Comparison of ENCODE assay signal across 7 cellular contexts in the genomic region with DNA sequence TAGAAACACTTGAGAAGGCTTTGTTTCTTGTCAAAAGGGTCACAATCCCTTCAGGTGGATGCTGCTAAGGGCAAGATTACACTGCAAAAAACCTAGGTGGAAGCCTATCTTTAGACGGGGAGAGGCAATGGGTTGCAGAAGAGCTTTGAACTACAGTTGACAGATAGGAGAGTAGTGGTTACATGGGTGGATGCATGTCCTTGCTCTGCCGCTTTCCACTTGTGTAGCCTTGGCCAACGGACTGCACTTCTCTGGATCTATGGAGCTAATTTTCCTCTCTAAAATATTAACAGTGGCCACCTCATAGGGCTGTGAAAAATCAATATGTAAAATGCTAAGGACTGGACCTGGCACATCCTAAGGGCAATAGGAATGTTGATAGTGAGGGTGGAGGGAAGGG. TPM values are rescaled to one million over a fixed set of nuclear protein-coding genes. Genes with fewer than 3 reads are reported as not detected.
DNase-seq lines count a peak whose midpoint lies in the region; ATAC-seq and TF ChIP-seq lines count a peak whose summit lies in the region.

No MANE protein-coding gene starts in this region.

- intact Hi-C loops in HCT116 (cut with micrococcal nuclease), result no loop called here

- peaks cover 42% of the 10 kb centered on the region for H3K79me2 ChIP-seq in HCT116 (ENCODE audit: insufficient read depth, low read length)

- H4K20me1 ChIP-seq in HCT116 (ENCODE audit: insufficient read depth), result no peaks in the 10 kb centered on the region

- H3K9me3 ChIP-seq in HCT116 (ENCODE audit: control insufficient read depth in 1 of 2, insufficient read depth in 1 of 2, low read depth in 1 of 2, low read length in 2 of 2), result no peaks in the 10 kb centered on the region
- no peaks in the 10 kb centered on the region for H3K9me3 ChIP-seq in gastroesophageal sphincter

- H3K4me3 ChIP-seq in HCT116 (replicated peaks in 1 of 2; ENCODE audit: low read depth in 1 of 2, low read length in 2 of 2) (peak overlapping the region; percentile 60 to 93), gastroesophageal sphincter (peak overlapping the region; percentile 93 to 100), skin epidermis (peak overlapping the region; percentile 68 to 97 (median 87))

- TF ChIP-seq EP300 in gastroesophageal sphincter (IDR thresholded peaks at IDR 0.05), result no peak

- POLR2A ChIA-PET in HCT116 (lab: Charles Lee), result no interaction called here

- TF ChIP-seq POLR2A in HCT116 (IDR thresholded peaks at IDR 0.05; ENCODE audit: borderline replicate concordance, extremely low read depth, insufficient read depth, insufficient read length) (no peak), gastroesophageal sphincter (IDR thresholded peaks at IDR 0.05) (no peak)

- CTCF ChIA-PET in HCT116 (lab: Charles Lee), result no interaction called here

- RAD21 ChIA-PET in HCT116 (lab: Charles Lee; ENCODE audit: low non-redundant PET in 1 of 2, low total read pairs in 2 of 2, uncharacterized antibody in 2 of 2, unreplicated experiment in 2 of 2), result no interaction called here

- TF ChIP-seq RAD21 in HCT116 (IDR thresholded peaks at IDR 0.05; ENCODE audit: low read depth), result no peak

- BruUV-seq in HCT116 (replicated peaks; lab: Mats Ljungman, UMichigan), result no TSS peak

- H3K36me3 ChIP-seq in HCT116 (ENCODE audit: control insufficient read depth in 1 of 2, insufficient read depth in 2 of 2, low read length in 2 of 2) (no peaks in the 10 kb centered on the region), gastroesophageal sphincter (peaks cover 0 to 28% of the 10 kb centered on the region in 2 donors)

- DNase-seq in HCT116 (ENCODE audit: low read depth, low spot score) (no peak), dedifferentiated amniotic fluid mesenchymal stem cell (ENCODE audit: extremely low spot score) (no peak)

- TF ChIP-seq CTCF in HCT116 (IDR thresholded peaks at IDR 0.05 in 2 of 3, conservative IDR thresholded peaks at IDR 0.05 in 1 of 3; ENCODE audit: borderline replicate concordance in 1 of 3, insufficient read depth in 1 of 3, low read depth in 2 of 3, low read length in 2 of 3), result no peak
- TF ChIP-seq CTCF in VCaP (conservative IDR thresholded peaks at IDR 0.05), result no peak
- no peak for TF ChIP-seq CTCF in gastroesophageal sphincter (IDR thresholded peaks at IDR 0.05)

- H3K9ac ChIP-seq in HCT116 (ENCODE audit: low read length), result peak overlapping the region; percentile 92

- H3K4me1 ChIP-seq in HCT116 (ENCODE audit: control insufficient read depth in 1 of 2, insufficient read depth in 2 of 2, low read length in 2 of 2), result peaks cover 12 to 21% of the 10 kb centered on the region in 2 experiments
- H3K4me1 ChIP-seq in gastroesophageal sphincter, result peaks cover 4 to 75% (median 11%) of the 10 kb centered on the region in 3 donors

- no peaks in the 10 kb centered on the region for H3K9me2 ChIP-seq in HCT116 (ENCODE audit: insufficient read depth)

- no peak overlapping the region for H2AFZ ChIP-seq in HCT116 (ENCODE audit: low read depth, low read length, poor library complexity, severe bottlenecking)

- H3K4me2 ChIP-seq in HCT116 (ENCODE audit: low read length), result peak overlapping the region; percentile 83

- H3K27ac ChIP-seq in HCT116 (ENCODE audit: low read depth, low read length) (no peak overlapping the region), VCaP (peak overlapping the region; percentile 97), gastroesophageal sphincter (peak overlapping the region in 2 of 4 donors; percentile 86 to 94), skin epidermis (peak overlapping the region in 14 of 21 experiments; percentile 80 to 98 (median 92))

- no peak for ATAC-seq in HCT116
- ATAC-seq in gastroesophageal sphincter, result no peak
- no peak for ATAC-seq in GM18870 (IDR thresholded peaks at IDR 0.05; ENCODE audit: unreplicated experiment)
- no peak for ATAC-seq in HG02571 (IDR thresholded peaks at IDR 0.05; ENCODE audit: unreplicated experiment)

- 47 to 50% methylated on average over 2 to 3 of the region's 3 CpGs for WGBS in gastroesophageal sphincter (ENCODE audit: low coverage in 1 of 2), 2 donors

- H3K27me3 ChIP-seq in HCT116 (ENCODE audit: insufficient read depth, low read length), result no peaks in the 10 kb centered on the region
- H3K27me3 ChIP-seq in gastroesophageal sphincter, result no peaks in the 10 kb centered on the region

TF ChIP-seq in HCT116, 20 proteins besides CTCF, POLR2A, EP300 and RAD21:
- no peak for TF ChIP-seq EZH2phosphoT487 (IDR thresholded peaks at IDR 0.05; ENCODE audit: borderline replicate concordance)
- no peak for TF ChIP-seq TCF7L2 (IDR thresholded peaks at IDR 0.05; ENCODE audit: borderline replicate concordance, extremely low read depth, insufficient read depth, insufficient read length)
- TF ChIP-seq, protein P1, sequence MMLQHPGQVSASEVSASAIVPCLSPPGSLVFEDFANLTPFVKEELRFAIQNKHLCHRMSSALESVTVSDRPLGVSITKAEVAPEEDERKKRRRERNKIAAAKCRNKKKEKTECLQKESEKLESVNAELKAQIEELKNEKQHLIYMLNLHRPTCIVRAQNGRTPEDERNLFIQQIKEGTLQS (IDR thresholded peaks at IDR 0.05), result no peak
- TF ChIP-seq, protein P2, sequence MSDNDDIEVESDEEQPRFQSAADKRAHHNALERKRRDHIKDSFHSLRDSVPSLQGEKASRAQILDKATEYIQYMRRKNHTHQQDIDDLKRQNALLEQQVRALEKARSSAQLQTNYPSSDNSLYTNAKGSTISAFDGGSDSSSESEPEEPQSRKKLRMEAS (IDR thresholded peaks at IDR 0.05), result no peak
- TF ChIP-seq JUND (IDR thresholded peaks at IDR 0.05), result no peak

RNA-seq across cellular contexts. Expression of a gene that starts 1.0 kb away (rescaled TPM):
- total RNA-seq in HCT116 (2021; ENCODE audit: unreplicated experiment) (17.7 TPM), gastroesophageal sphincter (10 to 100 TPM; 35.0 to 47.9 (median 38.3) TPM)
- polyA plus RNA-seq in HCT116 (2012), result 81.2 and 91.1 TPM in 2 replicates

RNA-seq across cellular contexts. Expression of a gene that starts 1.4 kb away (rescaled TPM):
- total RNA-seq in HCT116 (2021; ENCODE audit: unreplicated experiment) (57.5 TPM), gastroesophageal sphincter (10 to 100 TPM; 11.4 to 16.0 (median 14.2) TPM)
- polyA plus RNA-seq in HCT116 (2012), result 77.4 and 78.2 TPM in 2 replicates

RNA-seq across cellular contexts. Expression of a gene that starts 22.3 kb away (rescaled TPM):
- total RNA-seq in HCT116 (2021; ENCODE audit: unreplicated experiment) (4.4 TPM), gastroesophageal sphincter (10 to 100 TPM in 2 of 4 donors, 1 to 10 TPM in 2; 7.9 to 17.5 (median 13.3) TPM)
- polyA plus RNA-seq in HCT116 (2012), result 6.8 and 6.9 TPM in 2 replicates

RNA-seq across cellular contexts. Expression of a gene that starts 28.6 kb away (rescaled TPM):
- total RNA-seq in HCT116 (2021; ENCODE audit: unreplicated experiment) (not detected), gastroesophageal sphincter (1 to 10 TPM; 1.9 to 6.1 (median 2.7) TPM)
- polyA plus RNA-seq in HCT116 (2012), result 0.31 and 0.68 TPM in 2 replicates

RNA-seq across cellular contexts. Expression of a gene that starts 34.7 kb away (rescaled TPM):
- total RNA-seq in HCT116 (2021; ENCODE audit: unreplicated experiment) (7.3 TPM), gastroesophageal sphincter (10 to 100 TPM in 1 of 4 donors, 1 to 10 TPM in 3; 5.2 to 10.1 (median 6.7) TPM)
- 9.7 and 11.1 TPM in 2 replicates for polyA plus RNA-seq in HCT116 (2012)
